ENCODE assay signal across 8 cellular contexts in the genomic region with DNA sequence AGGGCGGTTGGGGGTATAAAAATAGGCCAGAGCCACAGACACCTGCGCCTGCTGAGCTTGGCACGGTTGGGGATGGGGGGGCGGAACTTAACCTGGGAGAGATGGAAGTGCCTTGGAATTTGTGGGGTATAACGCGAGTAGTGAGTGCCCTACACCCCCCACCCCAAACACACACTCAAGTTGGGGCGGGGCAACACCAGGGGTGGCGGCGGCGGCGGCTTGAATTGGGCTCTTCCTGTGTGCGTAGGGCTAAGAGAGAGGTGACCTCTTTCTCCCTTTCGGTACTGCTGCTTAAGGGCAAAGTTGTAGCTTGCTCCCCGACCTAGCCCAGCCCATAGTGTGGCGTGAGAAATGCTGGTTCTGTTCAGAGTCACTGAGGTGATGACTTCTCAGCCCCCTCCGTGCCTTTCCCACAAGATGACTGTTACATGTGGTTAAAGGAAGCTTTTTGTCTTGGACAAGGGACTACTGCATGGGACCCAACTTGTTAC.
A peak's percentile ranks its signal among the peaks of the same experiment; 100 is the strongest.
DNase-seq lines count a peak whose midpoint lies in the region; ATAC-seq lines count a peak whose summit lies in the region.

No MANE protein-coding gene starts in this region.

- DNase-seq in SKM-1 (lab: John Stamatoyannopoulos, UW; ENCODE audit: unreplicated experiment) (peak; percentile 6), SKM-1 treated with dmso at 0.1 percent for 144 hours (lab: John Stamatoyannopoulos, UW; ENCODE audit: unreplicated experiment) (no peak), SW480 (ENCODE audit: low spot score) (peak; percentile 59), astrocyte of the hippocampus (ENCODE audit: low read depth, low spot score) (peak; percentile 25), islet precursor cell (peak; percentile 66), amniotic stem cell (lab: John Stamatoyannopoulos, UW) (no peak)
- DNase-seq in stimulated activated CD4-positive, alpha-beta T cell treated with anti-CD3 and anti-CD28 coated beads, Interleukin-2, amount 100 ng/mL, for 4 hours (ENCODE audit: low read depth), result peak; percentile 24

- peak; percentile 39 for ATAC-seq in HG03108 (IDR thresholded peaks at IDR 0.05; ENCODE audit: unreplicated experiment)

Comparison
In these comparisons a context has a peak if more than half of its experiments do, and no peak if none do; other contexts are left out.
1. DNase-seq: peak in SKM-1 (single experiment), SW480 (single experiment), astrocyte of the hippocampus (single experiment), islet precursor cell (single experiment) and stimulated activated CD4-positive, alpha-beta T cell treated with anti-CD3 and anti-CD28 coated beads, Interleukin-2, amount 100 ng/mL, for 4 hours (single experiment); none in SKM-1 treated with dmso at 0.1 percent for 144 hours (single experiment) and amniotic stem cell (single experiment).